8 cellular contexts compared by ENCODE assay signal in genomic region chr2:8684421-8684884, GRCh38. TPM values are rescaled to one million over a fixed set of nuclear protein-coding genes. Genes with fewer than 3 reads are reported as not detected.
DNase-seq lines count a peak whose midpoint lies in the region; ATAC-seq, FAIRE-seq and TF ChIP-seq lines count a peak whose summit lies in the region.

No MANE protein-coding gene starts in this region.

- H3K27ac ChIP-seq in Peyer's patch: peak overlapping the region; percentile 73 to 99 (median 96)
- peak overlapping the region; percentile 52 for H3K27ac ChIP-seq in GM12878 (ENCODE audit: control insufficient read depth, insufficient read depth)
- peak overlapping the region; percentile 87 to 88 for H3K27ac ChIP-seq in left lung

- H3K27me3 ChIP-seq in Peyer's patch (no peaks in the 10 kb centered on the region), GM12878 (replicated peaks in 1 of 2; ENCODE audit: control insufficient read depth in 2 of 2, insufficient read depth in 2 of 2, low read length in 1 of 2) (no peaks in the 10 kb centered on the region), left lung (no peaks in the 10 kb centered on the region)

- H3K9ac ChIP-seq in GM12878 (ENCODE audit: control insufficient read depth, insufficient read depth, low read length): peak overlapping the region; percentile 61; the same call in 1 of the 2 replicates

- H3K9me3 ChIP-seq in Peyer's patch (no peaks in the 10 kb centered on the region), GM12878 (replicated peaks; ENCODE audit: control insufficient read depth, insufficient read depth, low read length) (no peaks in the 10 kb centered on the region; the same call in 2 of the 3 replicates), left lung (no peaks in the 10 kb centered on the region)

- no peaks in the 10 kb centered on the region for H3K9me3 Mint-ChIP-seq in stimulated activated naive CD8-positive, alpha-beta T cell treated with anti-CD3 and anti-CD28 coated beads, Interleukin-15, amount 100 ng/mL, for 72 hours

- H3K4me1 ChIP-seq in Peyer's patch (peaks cover 0 to 11% (median 5%) of the 10 kb centered on the region in 4 donors), GM12878 (ENCODE audit: control insufficient read depth, insufficient read depth, low read length) (peaks cover 13% of the 10 kb centered on the region), left lung (peaks cover 14 to 46% of the 10 kb centered on the region in 2 donors)

- peaks cover 27% of the 10 kb centered on the region for H3K4me1 Mint-ChIP-seq in stimulated activated naive CD8-positive, alpha-beta T cell treated with anti-CD3 and anti-CD28 coated beads, Interleukin-15, amount 100 ng/mL, for 72 hours

- H2AFZ ChIP-seq in GM12878 (ENCODE audit: control insufficient read depth, low read depth, low read length): no peak overlapping the region

- ATAC-seq in GM12878: peak; percentile 5
- no peak for ATAC-seq in left lung
- peak; percentile 27 for ATAC-seq in stimulated activated naive CD8-positive, alpha-beta T cell treated with anti-CD3 and anti-CD28 coated beads, Interleukin-15, amount 100 ng/mL, for 72 hours
- ATAC-seq in HG02610 (IDR thresholded peaks at IDR 0.05; ENCODE audit: unreplicated experiment): no peak

- H3K4me3 ChIP-seq in Peyer's patch (peak overlapping the region; percentile 52 to 95 (median 64)), GM12878 (peak overlapping the region; percentile 35), left lung (peak overlapping the region; percentile 60 to 76)

- RAD21 ChIA-PET in GM12878 (lab: Charles Lee; ENCODE audit: unreplicated experiment): interaction anchor here (0.6 to 1.8 kb wide), 24 partner anchors 101 to 1481 kb away, joined by 3 to 19 read pairs (median 5); no protein-coding TSS in a partner anchor

- H3K4me3 Mint-ChIP-seq in stimulated activated naive CD8-positive, alpha-beta T cell treated with anti-CD3 and anti-CD28 coated beads, Interleukin-15, amount 100 ng/mL, for 72 hours: peak overlapping the region; percentile 85 to 99

- TF ChIP-seq EP300 in GM12878 (IDR thresholded peaks at IDR 0.05; ENCODE audit: borderline replicate concordance in 1 of 2, control insufficient read depth in 1 of 2, low read depth in 2 of 2, low read length in 2 of 2): no peak

- H3K4me2 ChIP-seq in GM12878 (ENCODE audit: control insufficient read depth, insufficient read depth): peak overlapping the region; percentile 88

- no peak for TF ChIP-seq RAD21 in GM12878 (IDR thresholded peaks at IDR 0.05; ENCODE audit: insufficient read depth, low read depth, low read length)

- H3K27me3 Mint-ChIP-seq in stimulated activated naive CD8-positive, alpha-beta T cell treated with anti-CD3 and anti-CD28 coated beads, Interleukin-15, amount 100 ng/mL, for 72 hours: no peaks in the 10 kb centered on the region

- H4K20me1 ChIP-seq in GM12878 (ENCODE audit: control insufficient read depth, insufficient read depth): no peaks in the 10 kb centered on the region

- 18% methylated on average over 4 of the region's 5 CpGs for WGBS in GM12878 (ENCODE audit: insufficient coverage, insufficient replicate concordance, low lambda C conversion rate, missing lambda C conversion rate)

- CTCF ChIA-PET in GM12878 (lab: Yijun Ruan, JAX): interaction anchor here (0.7 to 1.7 kb wide), 8 partner anchors 18 to 1256 kb away, joined by 3 to 13 read pairs (median 4); no protein-coding TSS in a partner anchor

- H3K27ac Mint-ChIP-seq in stimulated activated naive CD8-positive, alpha-beta T cell treated with anti-CD3 and anti-CD28 coated beads, Interleukin-15, amount 100 ng/mL, for 72 hours: peak overlapping the region; percentile 95 to 98

- POLR2A ChIA-PET in GM12878 (lab: Charles Lee): interaction anchor here (0.6 to 1.8 kb wide), 13 partner anchors 17 to 382 kb away, joined by 3 to 16 read pairs (median 4); no protein-coding TSS in a partner anchor

- no TSS peak for BruUV-seq in GM12878 (replicated peaks; lab: Mats Ljungman, UMichigan)

- peaks cover 25% of the 10 kb centered on the region for H3K79me2 ChIP-seq in GM12878 (ENCODE audit: control insufficient read depth, insufficient read depth, low read length)

- TF ChIP-seq POLR2A in Peyer's patch (IDR thresholded peaks at IDR 0.05) (no peak), GM12878 (IDR thresholded peaks at IDR 0.05; ENCODE audit: low read depth, low read length) (no peak)

- DNase-seq in activated naive CD4-positive, alpha-beta T cell treated with Interleukin-2 at 50 U/mL for 16 hours: peak; percentile 50
- no peak for DNase-seq in activated naive CD4-positive, alpha-beta T cell (lab: John Stamatoyannopoulos, UW)
- peak in 1 of 3 donors; percentile 66 for DNase-seq in Peyer's patch
- peak; percentile 40 for DNase-seq in GM12878 (ENCODE audit: low read depth, low spot score)
- DNase-seq in left lung: no peak
- DNase-seq in stimulated activated naive CD8-positive, alpha-beta T cell treated with anti-CD3 and anti-CD28 coated beads, Interleukin-15, amount 100 ng/mL, for 72 hours: peak; percentile 59 to 70
- DNase-seq in A172 (ENCODE audit: low spot score): no peak

- FAIRE-seq in GM12878 (lab: Jason Lieb, UNC): no peak

- SMC1A ChIA-PET in GM12878 (lab: Charles Lee; ENCODE audit: uncharacterized antibody, unreplicated experiment): interaction anchor here (0.7 to 1.5 kb wide), 17 partner anchors 110 to 1481 kb away, joined by 3 to 12 read pairs (median 5); no protein-coding TSS in a partner anchor

- intact Hi-C loops in GM12878 (cut with micrococcal nuclease; ENCODE audit: unreplicated experiment) (loop anchor here (2.0 to 10.0 kb wide), 8 partner anchors 264 to 1587 kb away; no protein-coding TSS in a partner anchor), left lung (cut with DNase I) (loop anchor here in 1 of 2 donors (10.0 kb wide), 1 partner anchor 1250 kb away; no protein-coding TSS in a partner anchor)

- in situ Hi-C loops in GM12878 (cut with MboI): loop anchor here (5.0 to 10.0 kb wide), 4 partner anchors 260 to 1590 kb away; no protein-coding TSS in a partner anchor

- H3K36me3 ChIP-seq in Peyer's patch: no peaks in the 10 kb centered on the region
- H3K36me3 ChIP-seq in GM12878 (ENCODE audit: control insufficient read depth in 2 of 2, insufficient read depth in 2 of 2, low read length in 1 of 2): no peaks in the 10 kb centered on the region
- no peaks in the 10 kb centered on the region for H3K36me3 ChIP-seq in left lung

- no peak for TF ChIP-seq CTCF in Peyer's patch (IDR thresholded peaks at IDR 0.05)
- no peak for TF ChIP-seq CTCF in GM12878 (IDR thresholded peaks at IDR 0.05 in 2 of 3, conservative IDR thresholded peaks at IDR 0.05 in 1 of 3; ENCODE audit: control insufficient read depth in 2 of 3, extremely low read depth in 1 of 3, insufficient read depth in 1 of 3, low read depth in 3 of 3, low read length in 3 of 3)
- TF ChIP-seq CTCF in left lung (IDR thresholded peaks at IDR 0.05): no peak

TF ChIP-seq in GM12878, 131 proteins besides CTCF, POLR2A, EP300 and RAD21 (continues in another document):
- TF ChIP-seq RBBP5 (conservative IDR thresholded peaks at IDR 0.05) (no peak), BACH1 (IDR thresholded peaks at IDR 0.05; ENCODE audit: borderline replicate concordance) (peak; percentile 63; the same call in 1 of the 2 replicates), ZBTB4 (CRISPR knock-in tag; IDR thresholded peaks at IDR 0.05) (peak; percentile 77; the same call in 1 of the 2 replicates), NFIC (IDR thresholded peaks at IDR 0.05; ENCODE audit: low read depth, low read length) (no peak), CBFB (IDR thresholded peaks at IDR 0.05; ENCODE audit: low read depth) (no peak), SREBF1 (IDR thresholded peaks at IDR 0.05; ENCODE audit: low read length) (no peak)

RNA-seq across cellular contexts. Expression of gene ID2, which starts 2.6 kb away (rescaled TPM):
- total RNA-seq in Peyer's patch: 100 to 1,000 TPM; 143 to 391 (median 188) TPM
- total RNA-seq in GM12878 (2013; cell fraction: nucleolus; rRNA removed): 271 and 378 TPM in 2 replicates
- 62.6 and 69.8 TPM in 2 replicates for total RNA-seq in GM12878 (2014; rRNA removed)
- 37.8 and 40.4 TPM in 2 replicates for total RNA-seq in GM12878 (2014; rRNA removed; fragmentation: Illumina TruSeq; extraction: Trizol)
- total RNA-seq in GM12878 (2021): 36.6 and 39.0 TPM in 2 replicates
- polyA plus RNA-seq in GM12878 (2011; ENCODE audit: low read depth): 6.1 TPM
- polyA plus RNA-seq in GM12878 (2011; rRNA removed): 388 and 613 TPM in 2 replicates
- polyA plus RNA-seq in GM12878 (2011; cell fraction: cytosol; rRNA removed): 630 and 953 TPM in 2 replicates
- polyA plus RNA-seq in GM12878 (2011; cell fraction: nucleus; rRNA removed): 989 and 1,075 TPM in 2 replicates
- polyA plus RNA-seq in GM12878 (2012): 12.6 and 14.8 TPM in 2 replicates
- polyA plus RNA-seq in GM12878 (2014; fragmentation: Illumina TruSeq; extraction: Trizol): 32.4 and 44.6 TPM in 2 replicates
- 10 to 100 TPM; 77.3 to 82.5 TPM for polyA plus RNA-seq in GM12878 (2014; fragmentation: Nextera tagmentation; extraction: Ambion mirVana)
- 116 and 162 TPM in 2 replicates for polyA plus RNA-seq in GM12878 (2014; rRNA removed)
- 10 to 100 TPM; 69.1 to 81.6 TPM for polyA plus RNA-seq in GM12878 (2016; fragmentation: Nextera tagmentation; extraction: Ambion mirVana)
- polyA minus RNA-seq in GM12878 (2011; rRNA and poly(A)+ RNA removed): 376 and 648 TPM in 2 replicates
- 107 and 121 TPM in 2 replicates for polyA minus RNA-seq in GM12878 (2011; cell fraction: cytosol; rRNA and poly(A)+ RNA removed)
- polyA minus RNA-seq in GM12878 (2011; cell fraction: nucleus; rRNA and poly(A)+ RNA removed): 445 and 634 TPM in 2 replicates
- 10 to 100 TPM; 67.5 to 87.0 TPM for total RNA-seq in left lung
- total RNA-seq in A172 (2014; rRNA removed; shearing (Covaris generic)): 63.8 and 98.8 TPM in 2 replicates

Comparison
In these comparisons a context has a peak if more than half of its experiments do, and no peak if none do; other contexts are left out.
1. DNase-seq: peak in activated naive CD4-positive, alpha-beta T cell treated with Interleukin-2 at 50 U/mL for 16 hours (single experiment), GM12878 (single experiment) and stimulated activated naive CD8-positive, alpha-beta T cell treated with anti-CD3 and anti-CD28 coated beads, Interleukin-15, amount 100 ng/mL, for 72 hours (2 of 2); none in activated naive CD4-positive, alpha-beta T cell (0 of 4), left lung (0 of 2) and A172 (single experiment).
2. ATAC-seq: peak in GM12878 (single experiment) and stimulated activated naive CD8-positive, alpha-beta T cell treated with anti-CD3 and anti-CD28 coated beads, Interleukin-15, amount 100 ng/mL, for 72 hours (single experiment); none in left lung (single experiment) and HG02610 (single experiment).
3. Peak in every context shown above with its lines, with median percentiles within 50 percentile points of each other: H3K27ac ChIP-seq and H3K4me3 ChIP-seq.